In the genomic region with DNA sequence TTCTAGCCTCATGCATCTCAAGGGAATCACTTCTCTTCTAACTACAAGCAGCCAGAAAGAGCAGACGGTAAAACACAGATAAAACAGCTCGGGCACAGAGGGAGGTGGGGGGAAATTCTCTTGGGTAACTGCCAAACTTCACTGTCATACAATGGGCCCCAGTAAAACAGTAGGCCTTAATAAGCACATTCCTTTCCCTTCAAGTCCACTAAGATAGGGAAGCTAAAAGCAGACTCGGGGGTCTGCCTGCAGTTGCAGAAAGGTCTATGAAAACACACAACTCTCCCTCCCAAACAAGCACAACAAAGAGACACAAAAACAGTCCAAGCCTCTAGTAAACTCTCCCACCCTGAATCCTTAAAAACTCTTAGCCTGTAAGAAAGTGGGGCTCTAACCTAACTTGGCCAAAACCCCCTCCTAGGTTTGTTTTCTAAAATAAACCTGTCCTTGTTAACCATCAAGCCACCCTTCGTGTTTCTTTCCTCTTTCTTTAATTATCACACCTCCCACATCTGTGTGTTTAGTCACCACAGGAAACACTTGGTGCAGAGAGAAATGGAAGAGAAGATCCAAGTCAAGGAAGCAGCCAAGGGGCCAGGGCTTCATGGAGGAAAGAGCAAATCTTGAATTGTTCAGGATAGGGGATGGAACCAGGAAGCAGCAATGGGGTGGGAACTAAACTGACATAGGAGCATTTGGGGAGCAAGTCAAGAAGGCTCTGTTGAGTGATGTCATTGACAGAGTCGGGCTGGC, we compare ENCODE assay signal across 10 cellular contexts. TPM values are rescaled to one million over a fixed set of nuclear protein-coding genes. Genes with fewer than 3 reads are reported as not detected.
DNase-seq lines count a peak whose midpoint lies in the region; ATAC-seq and TF ChIP-seq lines count a peak whose summit lies in the region.
"Not testable (repeated sequence)": the region's sequence is repeated elsewhere in the genome, so short reads cannot be mapped to it uniquely, and the experiment has no call there.
"Had no signal": no experiment of that assay in that cellular context is flagged by ENCODE, and none has a peak within 500 bp of the region (broad histone marks: within the 10 kb centered on the region; RNA-seq: fewer than 3 reads in every experiment).

No MANE protein-coding gene starts in this region.

- H3K4me2 ChIP-seq in DND-41 (ENCODE audit: insufficient read depth, low read length) = not testable (repeated sequence)

- H3K36me3 ChIP-seq in DND-41 (ENCODE audit: insufficient read depth, low read length); SK-N-MC (ENCODE audit: insufficient read depth, low read length): not testable (repeated sequence)

- H3K4me1 Mint-ChIP-seq in activated CD4-positive, alpha-beta T cell treated with anti-CD3 and anti-CD28 coated beads for 36 hours; progenitor cell of endocrine pancreas (ENCODE audit: low read depth): not testable (repeated sequence)

- H3K27me3 Mint-ChIP-seq in activated CD4-positive, alpha-beta T cell treated with anti-CD3 and anti-CD28 coated beads for 36 hours = peaks cover 17% of the 10 kb centered on the region
- not testable (repeated sequence) for H3K27me3 Mint-ChIP-seq in progenitor cell of endocrine pancreas

- H3K9ac ChIP-seq in DND-41 (ENCODE audit: low read depth, low read length) (peak overlapping the region; percentile 37), SK-N-MC (ENCODE audit: insufficient read length) (peak overlapping the region; percentile 59)

- not testable (repeated sequence) for TF ChIP-seq CTCF in DND-41 (IDR thresholded peaks at IDR 0.05; ENCODE audit: borderline replicate concordance, extremely low read depth, low read length, poor library complexity, severe bottlenecking); cardiac fibroblast (IDR thresholded peaks at IDR 0.05; ENCODE audit: low read depth, low read length); progenitor cell of endocrine pancreas (IDR thresholded peaks at IDR 0.05; ENCODE audit: unreplicated experiment)

- H3K27ac ChIP-seq in DND-41 (ENCODE audit: low read length) = peak overlapping the region; percentile 78
- H3K27ac ChIP-seq in SK-N-MC = peak overlapping the region; percentile 82

- peak overlapping the region; percentile 65 for H2AFZ ChIP-seq in DND-41 (ENCODE audit: low read depth, low read length)

- not testable (repeated sequence) for H3K36me3 Mint-ChIP-seq in activated CD4-positive, alpha-beta T cell treated with anti-CD3 and anti-CD28 coated beads for 36 hours (ENCODE audit: low read depth); progenitor cell of endocrine pancreas (ENCODE audit: insufficient read depth)

- ATAC-seq in DND-41 (ENCODE audit: insufficient read depth, low read depth) = peak; percentile 79
- peak; percentile 39 for ATAC-seq in activated CD4-positive, alpha-beta T cell treated with anti-CD3 and anti-CD28 coated beads for 36 hours

- DNase-seq in DND-41 (peak; percentile 43), Kasumi-1 (lab: John Stamatoyannopoulos, UW) (peak; percentile 16 to 29), NCI-H2227 treated with DMSO at 0.1 percent for 48 hours (lab: John Stamatoyannopoulos, UW) (peak; percentile 12), SK-N-MC (ENCODE audit: low read depth, low spot score) (peak; percentile 40), cardiac fibroblast (ENCODE audit: low read depth in 2 of 2) (peak; percentile 6 to 54), left kidney (ENCODE audit: low read depth, low spot score) (peak; percentile 25)
- DNase-seq in activated CD4-positive, alpha-beta T cell treated with anti-CD3 and anti-CD28 coated beads for 36 hours; progenitor cell of endocrine pancreas (ENCODE audit: low spot score, unreplicated experiment): not testable (repeated sequence)

- POLR2A ChIA-PET in activated CD4-positive, alpha-beta T cell treated with anti-CD3 and anti-CD28 coated beads for 36 hours (lab: Charles Lee) = not testable (repeated sequence)

- intact Hi-C loops in activated CD4-positive, alpha-beta T cell treated with anti-CD3 and anti-CD28 coated beads for 36 hours (cut with DNase I, micrococcal nuclease) = not testable (repeated sequence)

- not testable (repeated sequence) for H3K9me3 ChIP-seq in DND-41 (ENCODE audit: insufficient read depth, low read length, severe bottlenecking); SK-N-MC (ENCODE audit: low read depth, low read length)

- CTCF ChIA-PET in activated CD4-positive, alpha-beta T cell treated with anti-CD3 and anti-CD28 coated beads for 36 hours (lab: Charles Lee) = not testable (repeated sequence)

- not testable (repeated sequence) for H3K4me3 ChIP-seq in DND-41 (ENCODE audit: low read depth in 1 of 2, low read length in 2 of 2); cardiac fibroblast (replicated peaks in 1 of 2; ENCODE audit: low read depth in 2 of 2, low read length in 2 of 2)
- H3K4me3 ChIP-seq in SK-N-MC = peak overlapping the region; percentile 35

- not testable (repeated sequence) for H3K9me3 Mint-ChIP-seq in activated CD4-positive, alpha-beta T cell treated with anti-CD3 and anti-CD28 coated beads for 36 hours (ENCODE audit: low read depth); progenitor cell of endocrine pancreas (ENCODE audit: low read depth)

- not testable (repeated sequence) for H3K27me3 ChIP-seq in DND-41 (ENCODE audit: insufficient read depth, low read length, poor library complexity)

- H3K79me2 ChIP-seq in DND-41 (ENCODE audit: insufficient read depth, low read length) = not testable (repeated sequence)

- peaks cover 19% of the 10 kb centered on the region for H3K4me1 ChIP-seq in DND-41 (ENCODE audit: insufficient read depth, low read length)

- H3K27ac Mint-ChIP-seq in activated CD4-positive, alpha-beta T cell treated with anti-CD3 and anti-CD28 coated beads for 36 hours = not testable (repeated sequence)
- H3K27ac Mint-ChIP-seq in progenitor cell of endocrine pancreas = peak overlapping the region; percentile 57

- not testable (repeated sequence) for H3K4me3 Mint-ChIP-seq in activated CD4-positive, alpha-beta T cell treated with anti-CD3 and anti-CD28 coated beads for 36 hours; progenitor cell of endocrine pancreas (ENCODE audit: low read depth)

- not testable (repeated sequence) for H4K20me1 ChIP-seq in DND-41 (ENCODE audit: insufficient read depth, low read length)

RNA-seq across cellular contexts. Expression of a gene that starts 17.5 kb away (rescaled TPM):
- 100 to 1,000 TPM in 1 of 2 experiments, 10 to 100 TPM in 1; 93.5 to 115 TPM for total RNA-seq in activated CD4-positive, alpha-beta T cell treated with anti-CD3 and anti-CD28 coated beads for 36 hours
- 25.4 and 26.8 TPM in 2 replicates for total RNA-seq in progenitor cell of endocrine pancreas

RNA-seq across cellular contexts. Expression of a gene that starts 37.1 kb away (rescaled TPM):
- under 1 TPM in 1 of 2 experiments, not detected in 1; 0.23 TPM for total RNA-seq in activated CD4-positive, alpha-beta T cell treated with anti-CD3 and anti-CD28 coated beads for 36 hours
- 0.19 and 0.27 TPM in 2 replicates for total RNA-seq in progenitor cell of endocrine pancreas
- total RNA-seq: Peyer's patch, Right ventricle myocardium superior had no signal
